In genomic region chr3:12522721-12523120, GRCh38 we compare ENCODE assay signal across 31 cellular contexts. TPM values are rescaled to one million over a fixed set of nuclear protein-coding genes. Genes with fewer than 3 reads are reported as not detected.
DNase-seq lines count a peak whose midpoint lies in the region; ATAC-seq, FAIRE-seq and TF ChIP-seq lines count a peak whose summit lies in the region.
"Had no signal": no experiment of that assay in that cellular context is flagged by ENCODE, and none has a peak within 500 bp of the region (broad histone marks: within the 10 kb centered on the region; RNA-seq: fewer than 3 reads in every experiment).

No MANE protein-coding gene starts in this region.

- H3K36me3 ChIP-seq in pancreas (no peaks in the 10 kb centered on the region), kidney (ENCODE audit: control insufficient read depth in 1 of 2, insufficient read depth in 2 of 2, low read length in 2 of 2) (peaks cover 14 to 16% of the 10 kb centered on the region in 2 donors)
- H3K36me3 ChIP-seq: MG63 had no signal

- H3K4me3 ChIP-seq in pancreas (no peak overlapping the region), kidney (ENCODE audit: low read length in 2 of 2) (no peak overlapping the region)
- H3K4me3 ChIP-seq: BLaER1 treated with 17β-estradiol and CSF1 and Interleukin-3, amounts not matched to agents 10 nM and 100 nM; MG63; PC-9; suprapubic skin had no signal

- DNase-seq in ELF-1 (ENCODE audit: low read depth, low spot score) (peak; percentile 8), iPS-NIHi7 (ENCODE audit: extremely low spot score) (peak; percentile 22), pancreas (peak; percentile 67 to 88 (median 84)), nucleus accumbens (lab: John Stamatoyannopoulos, UW) (no peak), kidney (no peak)
- DNase-seq: activated B cell treated with CpG ODN at 0.5 μM for 24 hours; activated CD4-positive, alpha-beta T cell treated with anti-CD3 and anti-CD28 coated beads, Interleukin-2, amount 50 U/mL, for 4 hours; Calu3; cerebellar nuclear complex; HFFc6; MG63; NCI-H1436 treated with DMSO at 0.1 percent for 48 hours; NCI-H2107; NK-92 treated with Interleukin-12 subunit alpha and Interleukin-12 subunit beta, amount 100 ng/mL, for 24 hours; PC-9; SHP77 treated with DMSO at 0.1 percent for 48 hours; SW 1271; T1000 had no signal

- peak overlapping the region; percentile 26 for H3K27ac ChIP-seq in VCaP
- peak overlapping the region in 1 of 4 donors; percentile 26 for H3K27ac ChIP-seq in pancreas
- no peak overlapping the region for H3K27ac ChIP-seq in kidney (ENCODE audit: low read depth in 2 of 2, low read length in 2 of 2)
- H3K27ac ChIP-seq: BLaER1 treated with 17β-estradiol and CSF1 and Interleukin-3, amounts not matched to agents 10 nM and 100 nM; PC-9; suprapubic skin had no signal

- H3K9ac ChIP-seq in kidney (ENCODE audit: low read length in 2 of 2) = no peak overlapping the region
- H3K9ac ChIP-seq: BLaER1 treated with 17β-estradiol and CSF1 and Interleukin-3, amounts not matched to agents 10 nM and 100 nM had no signal

- H3K4me1 ChIP-seq in pancreas = peaks cover 5 to 12% (median 7%) of the 10 kb centered on the region in 3 donors
- no peaks in the 10 kb centered on the region for H3K4me1 ChIP-seq in kidney (ENCODE audit: control insufficient read depth in 1 of 2, insufficient read depth in 1 of 2, low read depth in 1 of 2, low read length in 2 of 2)
- H3K4me1 ChIP-seq: BLaER1 treated with 17β-estradiol and CSF1 and Interleukin-3, amounts not matched to agents 10 nM and 100 nM; suprapubic skin had no signal

- H3K27me3 ChIP-seq in pancreas = no peaks in the 10 kb centered on the region
- H3K27me3 ChIP-seq: BLaER1 treated with 17β-estradiol and CSF1 and Interleukin-3, amounts not matched to agents 10 nM and 100 nM; MG63; suprapubic skin had no signal

- ATAC-seq in pancreas = peak; percentile 98 to 99 (median 99)
- no peak for ATAC-seq in GM18511 (IDR thresholded peaks at IDR 0.05; ENCODE audit: unreplicated experiment)
- ATAC-seq: stimulated activated memory B cell treated with anti-CD40 and anti-IgM and Interleukin-4, amounts not matched to agents 10 μg/mL and 1 μg/mL and 100 μg/mL, for 72 hours had no signal

- 25 to 43% methylated on average over 1 of the region's 1 CpG for WGBS in pancreas, 2 donors

- intact Hi-C loops in pancreas (cut with DNase I) (no loop called here), kidney (cut with DNase I) (no loop called here)

- FAIRE-seq in pancreas (lab: Jason Lieb, UNC) (no peak), kidney (lab: Jason Lieb, UNC) (no peak)
- FAIRE-seq: astrocyte, GM19239, urothelium cell line had no signal

- no peaks in the 10 kb centered on the region for H3K9me3 ChIP-seq in pancreas
- no peaks in the 10 kb centered on the region for H3K9me3 ChIP-seq in kidney (ENCODE audit: control insufficient read depth in 1 of 2, low read length in 2 of 2)
- H3K9me3 ChIP-seq: BLaER1 treated with 17β-estradiol and CSF1 and Interleukin-3, amounts not matched to agents 10 nM and 100 nM; MG63; suprapubic skin had no signal

- TF ChIP-seq CTCF in VCaP (conservative IDR thresholded peaks at IDR 0.05) = peak; percentile 40; the same call in 1 of the 2 replicates
- TF ChIP-seq CTCF in pancreas (IDR thresholded peaks at IDR 0.05) = peak in 3 of 4 donors; percentile 15 to 33 (median 21)
- TF ChIP-seq CTCF in kidney (IDR thresholded peaks at IDR 0.05; ENCODE audit: borderline replicate concordance, extremely low read depth, insufficient read depth) = no peak

RNA-seq across cellular contexts. Expression of gene MKRN2OS, which starts 22.6 kb away (rescaled TPM):
- total RNA-seq in pancreas (1 to 10 TPM; 1.5 to 3.9 (median 2.4) TPM), kidney (1.7 TPM)
- polyA plus RNA-seq in pancreas (1 to 10 TPM; 1.9 to 3.2 TPM), kidney (ENCODE audit: insufficient read depth, low read depth, low replicate concordance) (not detected)
- total RNA-seq: activated B cell treated with CpG ODN at 0.5 μM for 24 hours; activated T-helper 1 cell treated with anti-CD3 and anti-CD28 coated beads, Interleukin-12 subunit alpha, Interleukin-12 subunit beta, Interleukin-2, Interleukin-4 antibody, amounts not matched to agents 30 ng/mL and 10 ng/mL and 1 ng/mL, durations not matched to agents 14 hours and 24 hours and 36 hours; Daoy; HFFc6; NCI-H460; neural crest cell had no signal
- polyA plus RNA-seq: AG04450 had no signal

RNA-seq across cellular contexts. Expression of gene MKRN2, which starts 34.2 kb away (rescaled TPM):
- total RNA-seq in pancreas (10 to 100 TPM; 11.8 to 17.0 (median 13.9) TPM), kidney (27.0 TPM)
- polyA plus RNA-seq in pancreas (10 to 100 TPM in 1 of 2 donors, 1 to 10 TPM in 1; 8.5 to 11.8 TPM), kidney (ENCODE audit: insufficient read depth, low read depth, low replicate concordance) (15.9 TPM)

RNA-seq across cellular contexts. Expression of gene TSEN2, which starts 38.4 kb away (rescaled TPM):
- total RNA-seq in pancreas (10 to 100 TPM in 2 of 6 donors, 1 to 10 TPM in 4; 8.7 to 12.8 (median 9.1) TPM), kidney (20.7 TPM)
- polyA plus RNA-seq in pancreas (10 to 100 TPM; 15.3 to 17.0 TPM), kidney (ENCODE audit: insufficient read depth, low read depth, low replicate concordance) (10.3 TPM)

Comparison
In these comparisons a context has a peak if more than half of its experiments do, and no peak if none do; other contexts are left out.
1. DNase-seq: peak in ELF-1 (single experiment), iPS-NIHi7 (single experiment) and pancreas (6 of 6); none in nucleus accumbens (0 of 56) and kidney (single experiment).